ENCODE assay signal across 8 cellular contexts in the genomic region with DNA sequence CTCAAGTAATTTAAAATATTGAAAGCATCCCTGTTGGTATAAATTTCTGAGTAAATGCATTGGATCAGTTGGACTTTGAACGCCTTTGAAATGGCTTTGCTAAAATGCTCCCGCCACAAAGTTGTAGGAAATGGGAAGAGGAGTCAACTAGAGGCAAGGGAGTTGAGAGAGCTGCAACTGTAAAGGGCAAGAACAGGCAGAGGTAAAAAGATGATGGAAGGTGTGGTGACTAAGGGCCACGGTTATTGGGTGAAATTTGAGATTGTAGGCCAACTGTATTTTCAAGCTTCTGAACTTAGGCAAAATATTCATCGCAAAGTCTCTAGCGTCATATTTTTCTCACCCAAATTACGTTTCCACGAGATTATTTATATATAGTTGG. TPM values are rescaled to one million over a fixed set of nuclear protein-coding genes. Genes with fewer than 3 reads are reported as not detected.
DNase-seq lines count a peak whose midpoint lies in the region; ATAC-seq and TF ChIP-seq lines count a peak whose summit lies in the region.

No MANE protein-coding gene starts in this region.

- peak; percentile 61 for DNase-seq in NCI-H2171 treated with DMSO at 0.1 percent for 48 hours (lab: John Stamatoyannopoulos, UW)
- no peak for DNase-seq in NCI-H2171 (lab: John Stamatoyannopoulos, UW)
- no peak for DNase-seq in WERI-Rb-1
- DNase-seq in dermis blood vessel endothelial cell = no peak
- DNase-seq in DMS114 treated with DMSO at 0.1 percent for 48 hours (lab: John Stamatoyannopoulos, UW; ENCODE audit: unreplicated experiment) = no peak

- peak overlapping the region; percentile 92 for H3K27ac Mint-ChIP-seq in stimulated activated memory B cell treated with anti-CD40 and anti-IgM and Interleukin-4, amounts not matched to agents 10 μg/mL and 1 μg/mL and 100 μg/mL, for 72 hours

- H3K36me3 ChIP-seq in WERI-Rb-1 = peaks cover 45% of the 10 kb centered on the region
- H3K36me3 ChIP-seq in iPS-18a (ENCODE audit: control insufficient read depth, low read depth, low read length) = peaks cover 54% of the 10 kb centered on the region

- TF ChIP-seq CTCF in WERI-Rb-1 (IDR thresholded peaks at IDR 0.05; ENCODE audit: low read depth, low read length) = no peak

- no peaks in the 10 kb centered on the region for H3K9me3 Mint-ChIP-seq in stimulated activated memory B cell treated with anti-CD40 and anti-IgM and Interleukin-4, amounts not matched to agents 10 μg/mL and 1 μg/mL and 100 μg/mL, for 72 hours

- no peak for ATAC-seq in stimulated activated memory B cell treated with anti-CD40 and anti-IgM and Interleukin-4, amounts not matched to agents 10 μg/mL and 1 μg/mL and 100 μg/mL, for 72 hours
- no peak for ATAC-seq in HG02763 (IDR thresholded peaks at IDR 0.05; ENCODE audit: unreplicated experiment)

- H3K4me1 Mint-ChIP-seq in stimulated activated memory B cell treated with anti-CD40 and anti-IgM and Interleukin-4, amounts not matched to agents 10 μg/mL and 1 μg/mL and 100 μg/mL, for 72 hours = peaks cover 35% of the 10 kb centered on the region

- H3K4me1 ChIP-seq in iPS-18a (ENCODE audit: control insufficient read depth, low read depth, low read length) = peaks cover 3% of the 10 kb centered on the region

- H3K36me3 Mint-ChIP-seq in stimulated activated memory B cell treated with anti-CD40 and anti-IgM and Interleukin-4, amounts not matched to agents 10 μg/mL and 1 μg/mL and 100 μg/mL, for 72 hours = peaks cover 54% of the 10 kb centered on the region

- H3K9me3 ChIP-seq in WERI-Rb-1 (ENCODE audit: severe bottlenecking) = no peaks in the 10 kb centered on the region
- H3K9me3 ChIP-seq in iPS-18a (ENCODE audit: control insufficient read depth, low read depth, low read length) = no peaks in the 10 kb centered on the region

- no peaks in the 10 kb centered on the region for H3K27me3 Mint-ChIP-seq in stimulated activated memory B cell treated with anti-CD40 and anti-IgM and Interleukin-4, amounts not matched to agents 10 μg/mL and 1 μg/mL and 100 μg/mL, for 72 hours

- H3K4me3 ChIP-seq in WERI-Rb-1 (ENCODE audit: low read depth, low read length) (no peak overlapping the region), iPS-18a (ENCODE audit: low read length) (peak overlapping the region; percentile 81)

- H3K9ac ChIP-seq in iPS-18a (ENCODE audit: low read length) = peak overlapping the region; percentile 78

- no peaks in the 10 kb centered on the region for H3K27me3 ChIP-seq in WERI-Rb-1 (ENCODE audit: insufficient read depth, low read depth, severe bottlenecking)
- H3K27me3 ChIP-seq in iPS-18a (ENCODE audit: control insufficient read depth, insufficient read depth, low read length) = no peaks in the 10 kb centered on the region

- H3K27ac ChIP-seq in WERI-Rb-1 (peak overlapping the region; percentile 93; the same call in 1 of the 2 replicates), iPS-18a (ENCODE audit: low read length) (no peak overlapping the region)

- peak overlapping the region; percentile 96 for H3K4me3 Mint-ChIP-seq in stimulated activated memory B cell treated with anti-CD40 and anti-IgM and Interleukin-4, amounts not matched to agents 10 μg/mL and 1 μg/mL and 100 μg/mL, for 72 hours

RNA-seq across cellular contexts. Expression of a gene that starts 0.6 kb away (rescaled TPM):
- total RNA-seq in dermis blood vessel endothelial cell = 193 and 206 TPM in 2 replicates

RNA-seq across cellular contexts. Expression of a gene that starts 11.9 kb away (rescaled TPM):
- 201 and 240 TPM in 2 replicates for total RNA-seq in dermis blood vessel endothelial cell

RNA-seq across cellular contexts. Expression of a gene that starts 12.2 kb away (rescaled TPM):
- total RNA-seq in dermis blood vessel endothelial cell = 42.4 and 45.1 TPM in 2 replicates

RNA-seq across cellular contexts. Expression of a gene that starts 29.3 kb away (rescaled TPM):
- total RNA-seq in dermis blood vessel endothelial cell = 0.34 and 0.60 TPM in 2 replicates

RNA-seq across cellular contexts. Expression of a gene that starts 42.8 kb away (rescaled TPM):
- total RNA-seq in dermis blood vessel endothelial cell = 216 and 387 TPM in 2 replicates
